Comparison of ENCODE assay signal across 8 cellular contexts in genomic region chr14:105247715-105248367, GRCh38. TPM values are rescaled to one million over a fixed set of nuclear protein-coding genes. Genes with fewer than 3 reads are reported as not detected.
DNase-seq lines count a peak whose midpoint lies in the region; ATAC-seq and TF ChIP-seq lines count a peak whose summit lies in the region.

No MANE protein-coding gene starts in this region.

- H3K4me3 Mint-ChIP-seq in effector memory CD8-positive, alpha-beta T cell = peak overlapping the region; percentile 80 to 83
- peak overlapping the region; percentile 82 for H3K4me3 Mint-ChIP-seq in nephron progenitor cell

- H3K27me3 ChIP-seq in GM06990 (replicated peaks; ENCODE audit: control insufficient read depth, insufficient read depth, low read length) = no peaks in the 10 kb centered on the region

- no peaks in the 10 kb centered on the region for H3K9me3 Mint-ChIP-seq in effector memory CD8-positive, alpha-beta T cell
- H3K9me3 Mint-ChIP-seq in nephron progenitor cell = no peaks in the 10 kb centered on the region

- H3K27me3 Mint-ChIP-seq in effector memory CD8-positive, alpha-beta T cell = no peaks in the 10 kb centered on the region
- H3K27me3 Mint-ChIP-seq in nephron progenitor cell (ENCODE audit: low read depth, poor library complexity) = peaks cover 6% of the 10 kb centered on the region

- peak overlapping the region; percentile 62 for H3K4me3 ChIP-seq in GM06990 (replicated peaks; ENCODE audit: low read depth, low read length)
- peak overlapping the region; percentile 71 for H3K4me3 ChIP-seq in Jurkat, Clone E6-1 (ENCODE audit: low read length)

- no peak for TF ChIP-seq CTCF in GM06990 (IDR thresholded peaks at IDR 0.05; ENCODE audit: insufficient read depth, low read length, poor library complexity, severe bottlenecking)
- TF ChIP-seq CTCF in nephron progenitor cell (IDR thresholded peaks at IDR 0.05) = no peak

- no peak for DNase-seq in GM06990 (ENCODE audit: extremely low read depth, insufficient read length)
- no peak for DNase-seq in Jurkat, Clone E6-1 (ENCODE audit: low read depth, low spot score)
- DNase-seq in effector memory CD8-positive, alpha-beta T cell = no peak
- no peak for DNase-seq in nephron progenitor cell
- DNase-seq in KG1 (lab: John Stamatoyannopoulos, UW) = no peak
- no peak for DNase-seq in nucleus accumbens (lab: John Stamatoyannopoulos, UW)
- DNase-seq in stimulated activated CD4-positive, alpha-beta T cell treated with anti-CD3 and anti-CD28 coated beads, Interleukin-15, amount 100 ng/mL, for 24 hours = no peak

- H3K36me3 Mint-ChIP-seq in effector memory CD8-positive, alpha-beta T cell (ENCODE audit: insufficient read depth) = peaks cover 24% of the 10 kb centered on the region
- H3K36me3 Mint-ChIP-seq in nephron progenitor cell (ENCODE audit: low read depth) = peaks cover 42% of the 10 kb centered on the region

- H3K36me3 ChIP-seq in GM06990 (ENCODE audit: control insufficient read depth, insufficient read depth, low read length) = peaks cover 14% of the 10 kb centered on the region

- peak overlapping the region; percentile 38 to 74 for H3K27ac Mint-ChIP-seq in effector memory CD8-positive, alpha-beta T cell
- H3K27ac Mint-ChIP-seq in nephron progenitor cell = no peak overlapping the region

- peaks cover 23 to 30% of the 10 kb centered on the region in 2 donors for H3K4me1 Mint-ChIP-seq in effector memory CD8-positive, alpha-beta T cell (ENCODE audit: low read depth in 2 of 2)
- H3K4me1 Mint-ChIP-seq in nephron progenitor cell = peaks cover 19% of the 10 kb centered on the region

- no peak for ATAC-seq in effector memory CD8-positive, alpha-beta T cell (replicated peaks)
- ATAC-seq in GM18519 (IDR thresholded peaks at IDR 0.05; ENCODE audit: low FRiP score, unreplicated experiment) = no peak

RNA-seq across cellular contexts. Expression of gene BTBD6, which starts 0.5 kb away (rescaled TPM):
- polyA plus RNA-seq in Jurkat, Clone E6-1 (2012; ENCODE audit: insufficient read depth, insufficient read length) = 52.6 TPM

RNA-seq across cellular contexts. Expression of gene BRF1, which starts 53.0 kb away (rescaled TPM):
- polyA plus RNA-seq in Jurkat, Clone E6-1 (2012; ENCODE audit: insufficient read depth, insufficient read length) = 37.7 TPM
